8 cellular contexts compared by ENCODE assay signal in genomic region chr1:91804546-91805023, GRCh38.
DNase-seq lines count a peak whose midpoint lies in the region; ATAC-seq and TF ChIP-seq lines count a peak whose summit lies in the region.

No MANE protein-coding gene starts in this region.

- CTCF ChIA-PET in WTC11 (lab: Charles Lee) = no interaction called here

- no peak for ATAC-seq in stimulated activated memory B cell treated with anti-CD40 and anti-IgM and Interleukin-4, amounts not matched to agents 10 μg/mL and 1 μg/mL and 100 μg/mL, for 72 hours
- no peak for ATAC-seq in WTC11

- H3K9me3 Mint-ChIP-seq in IgD-negative memory B cell = no peaks in the 10 kb centered on the region
- no peaks in the 10 kb centered on the region for H3K9me3 Mint-ChIP-seq in stimulated activated memory B cell treated with anti-CD40 and anti-IgM and Interleukin-4, amounts not matched to agents 10 μg/mL and 1 μg/mL and 100 μg/mL, for 72 hours
- no peaks in the 10 kb centered on the region for H3K9me3 Mint-ChIP-seq in WTC11

- no peak for DNase-seq in GM06990 (ENCODE audit: extremely low read depth, insufficient read length)
- DNase-seq in activated T-cell treated with anti-CD3 and anti-CD28 coated beads for 4 hours = peak; percentile 44
- peak; percentile 92 for DNase-seq in kidney tubule cell (ENCODE audit: low spot score)
- DNase-seq in WTC11 (ENCODE audit: low spot score) = no peak
- no peak for DNase-seq in dorsolateral prefrontal cortex
- DNase-seq in NCI-H524 (lab: John Stamatoyannopoulos, UW) = no peak

- peak overlapping the region in 1 of 59 donors; percentile 47 for H3K27ac ChIP-seq in dorsolateral prefrontal cortex

- H3K27ac Mint-ChIP-seq in IgD-negative memory B cell (peak overlapping the region in 2 of 3 donors; percentile 88 to 92), WTC11 (no peak overlapping the region)
- H3K27ac Mint-ChIP-seq in stimulated activated memory B cell treated with anti-CD40 and anti-IgM and Interleukin-4, amounts not matched to agents 10 μg/mL and 1 μg/mL and 100 μg/mL, for 72 hours = peak overlapping the region; percentile 76

- peak overlapping the region in 3 of 4 donors; percentile 6 to 75 (median 47) for H3K4me3 Mint-ChIP-seq in IgD-negative memory B cell
- H3K4me3 Mint-ChIP-seq in stimulated activated memory B cell treated with anti-CD40 and anti-IgM and Interleukin-4, amounts not matched to agents 10 μg/mL and 1 μg/mL and 100 μg/mL, for 72 hours = no peak overlapping the region
- no peak overlapping the region for H3K4me3 Mint-ChIP-seq in WTC11

- no peaks in the 10 kb centered on the region for H3K36me3 ChIP-seq in GM06990 (ENCODE audit: control insufficient read depth, insufficient read depth, low read length)

- TF ChIP-seq CTCF in GM06990 (IDR thresholded peaks at IDR 0.05; ENCODE audit: insufficient read depth, low read length, poor library complexity, severe bottlenecking) (no peak), WTC11 (IDR thresholded peaks at IDR 0.05) (no peak), dorsolateral prefrontal cortex (IDR thresholded peaks at IDR 0.05 in 54 of 56, conservative IDR thresholded peaks at IDR 0.05 in 2 of 56; ENCODE audit: low read depth in 1 of 56, partially characterized antibody in 56 of 56) (no peak)

- POLR2A ChIA-PET in WTC11 (lab: Charles Lee) = no interaction called here

- H3K4me3 ChIP-seq in GM06990 (replicated peaks; ENCODE audit: low read depth, low read length) (peak overlapping the region; percentile 47), dorsolateral prefrontal cortex (no peak overlapping the region)

- H3K4me1 Mint-ChIP-seq in IgD-negative memory B cell = peaks cover 5 to 11% (median 6%) of the 10 kb centered on the region in 3 donors
- peaks cover 14% of the 10 kb centered on the region for H3K4me1 Mint-ChIP-seq in stimulated activated memory B cell treated with anti-CD40 and anti-IgM and Interleukin-4, amounts not matched to agents 10 μg/mL and 1 μg/mL and 100 μg/mL, for 72 hours
- peaks cover 18% of the 10 kb centered on the region for H3K4me1 Mint-ChIP-seq in WTC11

- no peaks in the 10 kb centered on the region for H3K36me3 Mint-ChIP-seq in IgD-negative memory B cell
- no peaks in the 10 kb centered on the region for H3K36me3 Mint-ChIP-seq in stimulated activated memory B cell treated with anti-CD40 and anti-IgM and Interleukin-4, amounts not matched to agents 10 μg/mL and 1 μg/mL and 100 μg/mL, for 72 hours
- no peaks in the 10 kb centered on the region for H3K36me3 Mint-ChIP-seq in WTC11

- H3K27me3 Mint-ChIP-seq in IgD-negative memory B cell (no peaks in the 10 kb centered on the region), WTC11 (ENCODE audit: low read depth) (no peaks in the 10 kb centered on the region)
- H3K27me3 Mint-ChIP-seq in stimulated activated memory B cell treated with anti-CD40 and anti-IgM and Interleukin-4, amounts not matched to agents 10 μg/mL and 1 μg/mL and 100 μg/mL, for 72 hours = no peaks in the 10 kb centered on the region

- no peaks in the 10 kb centered on the region for H3K27me3 ChIP-seq in GM06990 (replicated peaks; ENCODE audit: control insufficient read depth, insufficient read depth, low read length)
- peaks cover 0 to 3% (median 0%) of the 10 kb centered on the region in 45 donors for H3K27me3 ChIP-seq in dorsolateral prefrontal cortex

- intact Hi-C loops in dorsolateral prefrontal cortex (cut with DNase I) = no loop called here

TF ChIP-seq in WTC11, 78 proteins besides CTCF, POLR2A, EP300 and RAD21:
- no peak for TF ChIP-seq RORB (CRISPR knock-in tag; IDR thresholded peaks at IDR 0.05)
- no peak for TF ChIP-seq FOXP1 (CRISPR knock-in tag; IDR thresholded peaks at IDR 0.05; ENCODE audit: borderline replicate concordance)

Comparison
In these comparisons a context has a peak if more than half of its experiments do, and no peak if none do; other contexts are left out.
1. DNase-seq: peak in activated T-cell treated with anti-CD3 and anti-CD28 coated beads for 4 hours (single experiment) and kidney tubule cell (single experiment); none in GM06990 (single experiment), WTC11 (single experiment), dorsolateral prefrontal cortex (0 of 10) and NCI-H524 (0 of 2).
2. H3K4me3 Mint-ChIP-seq: peak in IgD-negative memory B cell (3 of 4); none in stimulated activated memory B cell treated with anti-CD40 and anti-IgM and Interleukin-4, amounts not matched to agents 10 μg/mL and 1 μg/mL and 100 μg/mL, for 72 hours (single experiment) and WTC11 (single experiment).